In genomic region chr7:130476287-130477001, GRCh38 we compare ENCODE assay signal across 12 cellular contexts. TPM values are rescaled to one million over a fixed set of nuclear protein-coding genes. Genes with fewer than 3 reads are reported as not detected.
DNase-seq lines count a peak whose midpoint lies in the region; ATAC-seq and TF ChIP-seq lines count a peak whose summit lies in the region.
"Had no signal": no experiment of that assay in that cellular context is flagged by ENCODE, and none has a peak within 500 bp of the region (broad histone marks: within the 10 kb centered on the region; RNA-seq: fewer than 3 reads in every experiment).

No MANE protein-coding gene starts in this region.

- H3K4me1 ChIP-seq in Peyer's patch: no peaks in the 10 kb centered on the region
- H3K4me1 ChIP-seq: Caco-2, parathyroid adenoma had no signal

- ATAC-seq in GM18861 (IDR thresholded peaks at IDR 0.05; ENCODE audit: unreplicated experiment) (peak; percentile 94), GM21515 (IDR thresholded peaks at IDR 0.05; ENCODE audit: unreplicated experiment) (peak; percentile 94), HG03432 (IDR thresholded peaks at IDR 0.05; ENCODE audit: unreplicated experiment) (peak; percentile 95)
- ATAC-seq in effector memory CD8-positive, alpha-beta T cell (replicated peaks): no peak
- ATAC-seq in stimulated activated naive CD8-positive, alpha-beta T cell treated with anti-CD3 and anti-CD28 coated beads, Interleukin-15, amount 100 ng/mL, for 72 hours: no peak

- H3K27ac ChIP-seq in Peyer's patch: no peak overlapping the region
- H3K27ac ChIP-seq: parathyroid adenoma had no signal

- TF ChIP-seq POLR2A in Peyer's patch (IDR thresholded peaks at IDR 0.05): no peak

- peak; percentile 27 for DNase-seq in fibroblast of mammary gland (ENCODE audit: low read depth)
- DNase-seq in effector memory CD8-positive, alpha-beta T cell: no peak
- no peak for DNase-seq in stimulated activated naive CD8-positive, alpha-beta T cell treated with anti-CD3 and anti-CD28 coated beads, Interleukin-15, amount 100 ng/mL, for 72 hours
- DNase-seq in Peyer's patch: no peak
- no peak for DNase-seq in SW480 (ENCODE audit: low spot score)
- DNase-seq: activated CD4-positive, alpha-beta T cell treated with anti-CD3 and anti-CD28 coated beads for 1 hour; Caco-2; NCI-H1436 treated with DMSO at 0.1 percent for 48 hours had no signal

- no peaks in the 10 kb centered on the region for H3K36me3 ChIP-seq in Peyer's patch

- no peaks in the 10 kb centered on the region for H3K9me3 ChIP-seq in Peyer's patch

- no peaks in the 10 kb centered on the region for H3K36me3 Mint-ChIP-seq in effector memory CD8-positive, alpha-beta T cell (ENCODE audit: insufficient read depth)

- H3K27ac Mint-ChIP-seq in effector memory CD8-positive, alpha-beta T cell: no peak overlapping the region
- H3K27ac Mint-ChIP-seq in stimulated activated naive CD8-positive, alpha-beta T cell treated with anti-CD3 and anti-CD28 coated beads, Interleukin-15, amount 100 ng/mL, for 72 hours: no peak overlapping the region

- H3K27me3 ChIP-seq in Peyer's patch: no peaks in the 10 kb centered on the region

- no peaks in the 10 kb centered on the region for H3K9me3 Mint-ChIP-seq in effector memory CD8-positive, alpha-beta T cell
- peaks cover 0 to 8% of the 10 kb centered on the region in 2 donors for H3K9me3 Mint-ChIP-seq in stimulated activated naive CD8-positive, alpha-beta T cell treated with anti-CD3 and anti-CD28 coated beads, Interleukin-15, amount 100 ng/mL, for 72 hours

- TF ChIP-seq CTCF in fibroblast of mammary gland (conservative IDR thresholded peaks at IDR 0.05; ENCODE audit: control insufficient read depth, insufficient read depth, low read depth, low read length) (no peak), Peyer's patch (IDR thresholded peaks at IDR 0.05) (no peak)

- no peaks in the 10 kb centered on the region for H3K4me1 Mint-ChIP-seq in effector memory CD8-positive, alpha-beta T cell (ENCODE audit: low read depth in 2 of 2)
- H3K4me1 Mint-ChIP-seq in stimulated activated naive CD8-positive, alpha-beta T cell treated with anti-CD3 and anti-CD28 coated beads, Interleukin-15, amount 100 ng/mL, for 72 hours: no peaks in the 10 kb centered on the region

- peaks cover 46 to 61% of the 10 kb centered on the region in 2 donors for H3K27me3 Mint-ChIP-seq in effector memory CD8-positive, alpha-beta T cell
- H3K27me3 Mint-ChIP-seq in stimulated activated naive CD8-positive, alpha-beta T cell treated with anti-CD3 and anti-CD28 coated beads, Interleukin-15, amount 100 ng/mL, for 72 hours: no peaks in the 10 kb centered on the region

- H3K4me3 ChIP-seq in fibroblast of mammary gland (ENCODE audit: control insufficient read depth, low read depth, low read length) (no peak overlapping the region), Peyer's patch (no peak overlapping the region)

- H3K4me3 Mint-ChIP-seq in effector memory CD8-positive, alpha-beta T cell: no peak overlapping the region
- H3K4me3 Mint-ChIP-seq in stimulated activated naive CD8-positive, alpha-beta T cell treated with anti-CD3 and anti-CD28 coated beads, Interleukin-15, amount 100 ng/mL, for 72 hours: no peak overlapping the region

RNA-seq across cellular contexts. Expression of gene MEST, which starts 15.4 kb away (rescaled TPM):
- 10 to 100 TPM; 11.6 to 36.1 (median 27.1) TPM for total RNA-seq in Peyer's patch

RNA-seq across cellular contexts. Expression of gene CEP41, which starts 35.6 kb away (rescaled TPM):
- 10 to 100 TPM in 1 of 4 donors, 1 to 10 TPM in 3; 1.9 to 14.0 (median 5.6) TPM for total RNA-seq in Peyer's patch

Comparison
In these comparisons a context has a peak if more than half of its experiments do, and no peak if none do; other contexts are left out.
1. ATAC-seq: peak in GM18861 (single experiment), GM21515 (single experiment) and HG03432 (single experiment); none in effector memory CD8-positive, alpha-beta T cell (single experiment) and stimulated activated naive CD8-positive, alpha-beta T cell treated with anti-CD3 and anti-CD28 coated beads, Interleukin-15, amount 100 ng/mL, for 72 hours (single experiment).